In the genomic region with DNA sequence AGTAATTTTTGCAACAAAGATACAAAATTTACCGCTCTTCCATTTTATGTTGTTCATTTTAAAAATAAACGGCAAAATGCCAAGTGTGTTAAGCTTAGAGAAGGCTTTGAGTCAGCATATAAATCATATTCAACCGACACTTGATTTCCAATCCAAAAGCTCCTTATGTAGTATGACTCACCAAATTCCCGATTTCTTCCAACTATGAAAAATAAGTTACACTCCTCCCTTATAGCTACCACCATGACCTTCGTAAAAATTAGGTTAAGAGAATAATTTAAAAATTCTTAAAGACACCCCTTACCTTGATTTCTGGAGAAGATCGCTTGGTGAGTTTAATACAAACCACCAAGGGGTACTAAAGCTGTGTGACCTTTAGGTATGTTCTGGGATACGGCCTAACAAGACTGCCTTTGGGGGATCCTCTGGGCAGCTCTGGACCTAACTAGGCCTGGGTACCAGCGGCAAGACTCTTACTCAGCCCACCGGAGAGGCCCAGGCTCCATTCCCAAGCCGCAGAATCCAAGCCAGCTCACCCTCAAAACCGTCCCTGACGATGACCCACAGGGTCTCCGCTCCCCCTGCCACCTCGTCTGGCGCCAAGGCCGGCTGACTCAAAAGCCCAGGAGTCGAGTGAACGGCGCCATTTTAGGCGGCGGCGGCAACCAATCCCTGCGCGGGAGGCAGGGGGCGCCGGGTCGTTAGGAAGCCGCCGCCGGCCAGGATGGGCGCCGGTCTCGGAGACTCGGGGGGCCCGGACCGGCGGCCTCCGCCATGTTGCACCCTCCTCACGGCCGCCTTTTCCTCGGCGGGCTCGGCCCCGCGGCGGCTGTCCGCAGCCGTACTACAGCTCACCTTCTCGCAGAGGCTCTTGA, we compare ENCODE assay signal across 8 cellular contexts. TPM values are rescaled to one million over a fixed set of nuclear protein-coding genes. Genes with fewer than 3 reads are reported as not detected.
DNase-seq lines count a peak whose midpoint lies in the region; ATAC-seq and TF ChIP-seq lines count a peak whose summit lies in the region.

No MANE protein-coding gene starts in this region.

- H3K27me3 ChIP-seq in HUES6 (ENCODE audit: control insufficient read depth, insufficient read depth, low read length) (no peaks in the 10 kb centered on the region), psoas muscle (ENCODE audit: insufficient read depth in 3 of 3, low read length in 2 of 3) (no peaks in the 10 kb centered on the region)

- TF ChIP-seq CTCF in psoas muscle (IDR thresholded peaks at IDR 0.05), result no peak

- intact Hi-C loops in left ventricle myocardium superior (cut with micrococcal nuclease) (no loop called here), psoas muscle (cut with DNase I) (loop anchor here (5.0 kb wide), 2 partner anchors 33 to 43 kb away; no protein-coding TSS in a partner anchor)

- H3K36me3 ChIP-seq in HUES6 (ENCODE audit: control insufficient read depth, insufficient read depth, low read length) (peaks cover 11% of the 10 kb centered on the region), psoas muscle (ENCODE audit: insufficient read depth in 1 of 2, low read depth in 1 of 2) (peaks cover 0 to 8% of the 10 kb centered on the region in 2 donors), urinary bladder (ENCODE audit: insufficient read depth) (no peaks in the 10 kb centered on the region)

- H3K4me1 ChIP-seq in HUES6 (ENCODE audit: control insufficient read depth, insufficient read depth, low read length) (peaks cover 17% of the 10 kb centered on the region), psoas muscle (peaks cover 49% of the 10 kb centered on the region), urinary bladder (ENCODE audit: insufficient read depth) (peaks cover 2% of the 10 kb centered on the region)

- H3K4me3 ChIP-seq in HUES6 (ENCODE audit: low read depth, low read length), result peak overlapping the region; percentile 99
- H3K4me3 ChIP-seq in psoas muscle, result peak overlapping the region; percentile 87
- H3K4me3 ChIP-seq in urinary bladder (ENCODE audit: low read depth, low read length), result peak overlapping the region; percentile 93

- H3K27ac ChIP-seq in HUES6 (ENCODE audit: low read depth, low read length) (peak overlapping the region; percentile 100), psoas muscle (peak overlapping the region; percentile 100), urinary bladder (ENCODE audit: low read depth) (peak overlapping the region; percentile 100)

- no peaks in the 10 kb centered on the region for H3K9me3 ChIP-seq in HUES6 (ENCODE audit: control insufficient read depth, insufficient read depth, low read depth, low read length)
- no peaks in the 10 kb centered on the region for H3K9me3 ChIP-seq in psoas muscle

- DNase-seq in DMS114 treated with DMSO at 0.1 percent for 48 hours (lab: John Stamatoyannopoulos, UW; ENCODE audit: unreplicated experiment) (peak; percentile 36), SW480 (ENCODE audit: low spot score) (peak; percentile 62), amniotic epithelial cell (ENCODE audit: low read depth) (peak; percentile 77), left ventricle myocardium superior (peak; percentile 78), psoas muscle (peak; percentile 74 to 81)

- 0% methylated on average over 43 to 49 of the region's 49 CpGs for WGBS in psoas muscle, 3 donors
- under 1% methylated on average over 49 of the region's 49 CpGs for WGBS in urinary bladder

- H3K9ac ChIP-seq in HUES6 (ENCODE audit: low read length), result peak overlapping the region; percentile 100

- peak; percentile 34 for ATAC-seq in GM21390 (IDR thresholded peaks at IDR 0.05; ENCODE audit: unreplicated experiment)
- ATAC-seq in left ventricle myocardium superior, result peak; percentile 51
- peak; percentile 39 to 66 (median 58) for ATAC-seq in psoas muscle

RNA-seq across cellular contexts. Expression of gene PPP2CA, which starts 0.7 kb away (rescaled TPM):
- total RNA-seq in left ventricle myocardium superior (143 TPM), psoas muscle (100 to 1,000 TPM; 107 to 140 (median 123) TPM), urinary bladder (67.5 TPM)
- polyA plus RNA-seq in psoas muscle (100 to 1,000 TPM in 1 of 3 donors, 10 to 100 TPM in 2; 53.0 to 105 (median 95.3) TPM), urinary bladder (77.9 TPM)

RNA-seq across cellular contexts. Expression of gene SKP1, which starts 48.4 kb away (rescaled TPM):
- total RNA-seq in left ventricle myocardium superior, result 478 TPM
- total RNA-seq in psoas muscle, result 100 to 1,000 TPM; 341 to 485 (median 393) TPM
- polyA plus RNA-seq in psoas muscle, result 1,000 to 10,000 TPM in 1 of 3 donors, 100 to 1,000 TPM in 2; 581 to 1,174 (median 638) TPM
- 272 TPM for total RNA-seq in urinary bladder
- 745 TPM for polyA plus RNA-seq in urinary bladder

Comparison
In these comparisons a context has a peak if more than half of its experiments do, and no peak if none do; other contexts are left out.
1. Peak in every context shown above with its lines: DNase-seq, ATAC-seq, H3K4me3 ChIP-seq and H3K27ac ChIP-seq.